ENCODE assay signal across 21 cellular contexts in genomic region chr4:7901274-7901845, GRCh38. TPM values are rescaled to one million over a fixed set of nuclear protein-coding genes. Genes with fewer than 3 reads are reported as not detected.
DNase-seq lines count a peak whose midpoint lies in the region; ATAC-seq, FAIRE-seq and TF ChIP-seq lines count a peak whose summit lies in the region.
"Had no signal": no experiment of that assay in that cellular context is flagged by ENCODE, and none has a peak within 500 bp of the region (broad histone marks: within the 10 kb centered on the region; RNA-seq: fewer than 3 reads in every experiment).

No MANE protein-coding gene starts in this region.

- DNase-seq in NCI-H1417 (lab: John Stamatoyannopoulos, UW) (peak; percentile 68 to 85 (median 79)), NCI-H1417 treated with DMSO at 0.1 percent for 48 hours (lab: John Stamatoyannopoulos, UW) (no peak), SK-N-DZ (ENCODE audit: low spot score) (peak; percentile 21), glutamatergic neuron (peak; percentile 43), HepG2 (ENCODE audit: low spot score) (no peak), GM12892 (ENCODE audit: insufficient read length) (no peak), mammary epithelial cell (no peak)
- DNase-seq: 8988T; activated CD4-positive, alpha-beta T cell treated with anti-CD3 and anti-CD28 coated beads for 4 hours; activated naive CD8-positive, alpha-beta T cell treated with anti-CD3 and anti-CD28 coated beads for 36 hours; caudate nucleus; CD4-positive, alpha-beta memory T cell; immature natural killer cell; KBM-7; NCI-H1048; posterior cingulate gyrus; spleen had no signal

- WGBS in HepG2 (ENCODE audit: low lambda C conversion rate) = 94% methylated on average over 13 of the region's 13 CpGs
- WGBS in mammary epithelial cell (ENCODE audit: low coverage, missing lambda C conversion rate) = 95% methylated on average over 8 of the region's 13 CpGs

- ATAC-seq in HepG2 = no peak

- in situ Hi-C loops in HepG2 (cut with HindIII; ENCODE audit: extremely low pct_ligation_motif_present, low pct_unique_long_range_greater_than_20kb) = no loop called here
- in situ Hi-C loops in mammary epithelial cell (cut with MboI; ENCODE audit: low sequenced_read_pairs in 2 of 2) = no loop called here

- peak overlapping the region; percentile 100 for H3K27ac Mint-ChIP-seq in glutamatergic neuron (ENCODE audit: unreplicated experiment)
- H3K27ac Mint-ChIP-seq: activated naive CD8-positive, alpha-beta T cell treated with anti-CD3 and anti-CD28 coated beads for 36 hours; immature natural killer cell; stimulated activated naive CD8-positive, alpha-beta T cell treated with anti-CD3 and anti-CD28 coated beads, Interleukin-15, Interleukin-2, amounts not matched to agents 100 ng/mL and 50 ng/mL, for 24 hours; T-helper 2 cell treated with Interferon-gamma antibody and Interleukin-4, amounts not matched to agents 5 μg/mL and 100 μg/mL, for 36 hours had no signal

- H3K4me3 Mint-ChIP-seq in glutamatergic neuron (ENCODE audit: unreplicated experiment) = peak overlapping the region; percentile 92
- H3K4me3 Mint-ChIP-seq: activated naive CD8-positive, alpha-beta T cell treated with anti-CD3 and anti-CD28 coated beads for 36 hours; immature natural killer cell; stimulated activated naive CD8-positive, alpha-beta T cell treated with anti-CD3 and anti-CD28 coated beads, Interleukin-15, Interleukin-2, amounts not matched to agents 100 ng/mL and 50 ng/mL, for 24 hours; T-helper 2 cell treated with Interferon-gamma antibody and Interleukin-4, amounts not matched to agents 5 μg/mL and 100 μg/mL, for 36 hours had no signal

- BruUV-seq in HepG2 (replicated peaks; lab: Mats Ljungman, UMichigan) (no TSS peak), mammary epithelial cell (replicated peaks; lab: Mats Ljungman, UMichigan) (no TSS peak)

- TF ChIP-seq CTCF in glutamatergic neuron (IDR thresholded peaks at IDR 0.05; ENCODE audit: partially characterized antibody, unreplicated experiment) (no peak), HepG2 (CRISPR knock-in tag; IDR thresholded peaks at IDR 0.05) (no peak), mammary epithelial cell (conservative IDR thresholded peaks at IDR 0.05 in 1 of 2, IDR thresholded peaks at IDR 0.05 in 1 of 2; ENCODE audit: extremely low read depth in 1 of 2, insufficient read depth in 1 of 2, low read depth in 1 of 2, low read length in 2 of 2) (no peak)

- POLR2A ChIA-PET in HepG2 (lab: Yijun Ruan, JAX) = no interaction called here

- FAIRE-seq in HepG2 (lab: Jason Lieb, UNC) = no peak
- FAIRE-seq in GM12892 (lab: Jason Lieb, UNC) = no peak
- FAIRE-seq: endometrium had no signal

- TF ChIP-seq POLR2A in HepG2 (IDR thresholded peaks at IDR 0.05; ENCODE audit: insufficient read depth in 1 of 2, low read depth in 2 of 2, low read length in 2 of 2) (no peak), GM12892 (IDR thresholded peaks at IDR 0.05; ENCODE audit: low read depth, low read length) (no peak)

- H3K27ac ChIP-seq in temporal lobe (ENCODE audit: low read depth, low read length) (peak overlapping the region; percentile 22), HepG2 (ENCODE audit: extremely low read length, insufficient read depth, low read length) (no peak overlapping the region), mammary epithelial cell (ENCODE audit: insufficient read depth, low read depth, low read length) (no peak overlapping the region)

- H3K4me1 ChIP-seq in HepG2 (ENCODE audit: insufficient read depth, low read length) (peaks cover 5% of the 10 kb centered on the region; the same call in 1 of the 2 replicates), mammary epithelial cell (ENCODE audit: insufficient read depth, low read length) (peaks cover 29% of the 10 kb centered on the region)

- CTCF ChIA-PET in HepG2 (lab: Yijun Ruan, JAX; ENCODE audit: low intra/inter-chr PET ratio, low total read pairs) (no interaction called here), mammary epithelial cell (lab: Charles Lee; ENCODE audit: low non-redundant PET) (no interaction called here)

- H3K9me3 Mint-ChIP-seq in glutamatergic neuron (ENCODE audit: unreplicated experiment) = peaks cover 57% of the 10 kb centered on the region
- H3K9me3 Mint-ChIP-seq: activated naive CD8-positive, alpha-beta T cell treated with anti-CD3 and anti-CD28 coated beads for 36 hours; immature natural killer cell; stimulated activated naive CD8-positive, alpha-beta T cell treated with anti-CD3 and anti-CD28 coated beads, Interleukin-15, Interleukin-2, amounts not matched to agents 100 ng/mL and 50 ng/mL, for 24 hours; T-helper 2 cell treated with Interferon-gamma antibody and Interleukin-4, amounts not matched to agents 5 μg/mL and 100 μg/mL, for 36 hours had no signal

- TF ChIP-seq EP300 in HepG2 (IDR thresholded peaks at IDR 0.05; ENCODE audit: low read depth in 2 of 2, low read length in 2 of 2) = no peak
- no peak for TF ChIP-seq EP300 in HepG2 (CRISPR knock-in tag; IDR thresholded peaks at IDR 0.05; ENCODE audit: borderline replicate concordance)

- no peaks in the 10 kb centered on the region for H4K20me1 ChIP-seq in HepG2 (ENCODE audit: insufficient read depth, low read length)
- H4K20me1 ChIP-seq in mammary epithelial cell (ENCODE audit: insufficient read depth, low read length) = no peaks in the 10 kb centered on the region

- H3K79me2 ChIP-seq in HepG2 (ENCODE audit: insufficient read depth, low read length) (peaks cover 3% of the 10 kb centered on the region), mammary epithelial cell (ENCODE audit: insufficient read depth, low read length) (peaks cover 96% of the 10 kb centered on the region)

- dilution Hi-C loops in mammary epithelial cell (cut with HindIII; ENCODE audit: low sequenced_read_pairs) = no loop called here

- TF ChIP-seq RAD21 in HepG2 (CRISPR knock-in tag; IDR thresholded peaks at IDR 0.05) = no peak

- H3K36me3 ChIP-seq in HepG2 (replicated peaks in 1 of 2; ENCODE audit: control insufficient read depth in 1 of 2, insufficient read depth in 2 of 2, low read length in 2 of 2) (no peaks in the 10 kb centered on the region), mammary epithelial cell (ENCODE audit: insufficient read depth, low read length) (no peaks in the 10 kb centered on the region)
- H3K36me3 ChIP-seq: spleen had no signal

- H3K27me3 Mint-ChIP-seq in glutamatergic neuron (ENCODE audit: unreplicated experiment) = peaks cover 54% of the 10 kb centered on the region
- H3K27me3 Mint-ChIP-seq: CD4-positive, alpha-beta memory T cell had no signal

- H3K4me1 Mint-ChIP-seq in glutamatergic neuron (ENCODE audit: low read depth, unreplicated experiment) = peaks cover 84% of the 10 kb centered on the region

- peaks cover 10% of the 10 kb centered on the region for H3K36me3 Mint-ChIP-seq in glutamatergic neuron (ENCODE audit: unreplicated experiment)
- H3K36me3 Mint-ChIP-seq: CD4-positive, alpha-beta memory T cell; immature natural killer cell had no signal

- no peaks in the 10 kb centered on the region for H3K27me3 ChIP-seq in HepG2 (ENCODE audit: control insufficient read depth in 1 of 2, insufficient read depth in 2 of 2, low read length in 2 of 2)
- H3K27me3 ChIP-seq in mammary epithelial cell (ENCODE audit: insufficient read depth, low read length) = no peaks in the 10 kb centered on the region
- H3K27me3 ChIP-seq: spleen had no signal

- H3K9ac ChIP-seq in HepG2 (ENCODE audit: insufficient read depth, low read depth, low read length) (no peak overlapping the region), mammary epithelial cell (ENCODE audit: insufficient read depth, low read length) (no peak overlapping the region)

- intact Hi-C loops in HepG2 (cut with micrococcal nuclease; ENCODE audit: unreplicated experiment) (no loop called here), mammary epithelial cell (cut with micrococcal nuclease) (no loop called here)

- no peak overlapping the region for H2AFZ ChIP-seq in HepG2 (ENCODE audit: low read length)
- H2AFZ ChIP-seq in mammary epithelial cell (ENCODE audit: low read depth, low read length) = no peak overlapping the region

- no peak overlapping the region for H3K4me2 ChIP-seq in HepG2 (ENCODE audit: low read depth, low read length)
- no peak overlapping the region for H3K4me2 ChIP-seq in mammary epithelial cell (ENCODE audit: insufficient read depth, low read depth, low read length)

- H3K4me3 ChIP-seq in HepG2 (replicated peaks in 1 of 3; ENCODE audit: insufficient read depth in 1 of 3, low read depth in 2 of 3, low read length in 3 of 3) = no peak overlapping the region
- no peak overlapping the region for H3K4me3 ChIP-seq in mammary epithelial cell (replicated peaks in 1 of 3; ENCODE audit: insufficient read depth in 1 of 3, low read depth in 2 of 3, low read length in 3 of 3)
- H3K4me3 ChIP-seq: spleen had no signal

- H3K9me3 ChIP-seq in HepG2 (ENCODE audit: low read length) (no peaks in the 10 kb centered on the region), mammary epithelial cell (replicated peaks; ENCODE audit: insufficient read depth, low read length) (no peaks in the 10 kb centered on the region)
- H3K9me3 ChIP-seq: spleen had no signal

RNA-seq across cellular contexts. Expression of gene AFAP1, which starts 38.3 kb away (rescaled TPM):
- polyA plus RNA-seq in SK-N-DZ (2014; cell fraction: cytosol; rRNA removed) = 20.4 and 24.0 TPM in 2 replicates
- polyA plus RNA-seq in SK-N-DZ (2014; cell fraction: nucleus; rRNA removed) = 17.3 and 27.1 TPM in 2 replicates
- total RNA-seq in glutamatergic neuron (ENCODE audit: unreplicated experiment) (528 TPM), temporal lobe (52.6 TPM), HepG2 (2016; rRNA removed; fragmentation: Illumina TruSeq; extraction: Trizol) (2.5 and 3.1 TPM in 2 replicates), mammary epithelial cell (10 to 100 TPM; 22.9 to 36.0 TPM)
- total RNA-seq in HepG2 (2016; cell fraction: cytosol; rRNA removed; fragmentation: Illumina TruSeq; extraction: Trizol; ENCODE audit: low read depth) = 0.91 and 1.1 TPM in 2 replicates
- total RNA-seq in HepG2 (2016; cell fraction: insoluble cytoplasmic fraction; rRNA removed; fragmentation: Illumina TruSeq; extraction: Trizol) = 2.3 and 2.5 TPM in 2 replicates
- 1.3 and 1.6 TPM in 2 replicates for total RNA-seq in HepG2 (2016; cell fraction: membrane; rRNA removed; fragmentation: Illumina TruSeq; extraction: Trizol)
- total RNA-seq in HepG2 (2016; cell fraction: nucleus; rRNA removed; fragmentation: Illumina TruSeq; extraction: Trizol) = 3.2 and 3.5 TPM in 2 replicates
- polyA plus RNA-seq in HepG2 (2011; rRNA removed) (2.0 and 2.5 TPM in 2 replicates), mammary epithelial cell (13.4 TPM)
- 1.4 and 1.6 TPM in 2 replicates for polyA plus RNA-seq in HepG2 (2011; cell fraction: cytosol; rRNA removed)
- 5.5 and 8.2 TPM in 2 replicates for polyA plus RNA-seq in HepG2 (2011; cell fraction: nucleus; rRNA removed)
- 2.8 and 2.9 TPM in 2 replicates for polyA plus RNA-seq in HepG2 (2012)
- polyA plus RNA-seq in HepG2 (2016; cell fraction: cytosol; fragmentation: Illumina TruSeq; extraction: Trizol; ENCODE audit: low read depth) = 0.11 and 0.15 TPM in 2 replicates
- polyA plus RNA-seq in HepG2 (2016; cell fraction: insoluble cytoplasmic fraction; fragmentation: Illumina TruSeq; extraction: Trizol; ENCODE audit: low read depth) = 1.6 and 2.1 TPM in 2 replicates
- polyA plus RNA-seq in HepG2 (2016; cell fraction: membrane; fragmentation: Illumina TruSeq; extraction: Trizol; ENCODE audit: low read depth) = 0.37 and 0.58 TPM in 2 replicates
- polyA plus RNA-seq in HepG2 (2016; cell fraction: nucleus; fragmentation: Illumina TruSeq; extraction: Trizol; ENCODE audit: insufficient read depth, low read depth) = 2.7 and 3.5 TPM in 2 replicates
- 4.5 and 14.2 TPM in 2 replicates for polyA minus RNA-seq in HepG2 (2011; rRNA and poly(A)+ RNA removed; ENCODE audit: low replicate concordance)
- 2.9 and 3.2 TPM in 2 replicates for polyA minus RNA-seq in HepG2 (2011; cell fraction: cytosol; rRNA and poly(A)+ RNA removed)
- 9.5 and 11.9 TPM in 2 replicates for polyA minus RNA-seq in HepG2 (2011; cell fraction: nucleus; rRNA and poly(A)+ RNA removed)
- 0.28 TPM for polyA plus RNA-seq in GM12892 (2012; ENCODE audit: missing spikeins)
- 20.1 TPM for polyA minus RNA-seq in mammary epithelial cell

Comparison
In these comparisons a context has a peak if more than half of its experiments do, and no peak if none do; other contexts are left out.
1. DNase-seq: peak in NCI-H1417 (3 of 3), SK-N-DZ (single experiment) and glutamatergic neuron (single experiment); none in NCI-H1417 treated with DMSO at 0.1 percent for 48 hours (single experiment), HepG2 (single experiment), GM12892 (single experiment) and mammary epithelial cell (single experiment).